In the genomic region with DNA sequence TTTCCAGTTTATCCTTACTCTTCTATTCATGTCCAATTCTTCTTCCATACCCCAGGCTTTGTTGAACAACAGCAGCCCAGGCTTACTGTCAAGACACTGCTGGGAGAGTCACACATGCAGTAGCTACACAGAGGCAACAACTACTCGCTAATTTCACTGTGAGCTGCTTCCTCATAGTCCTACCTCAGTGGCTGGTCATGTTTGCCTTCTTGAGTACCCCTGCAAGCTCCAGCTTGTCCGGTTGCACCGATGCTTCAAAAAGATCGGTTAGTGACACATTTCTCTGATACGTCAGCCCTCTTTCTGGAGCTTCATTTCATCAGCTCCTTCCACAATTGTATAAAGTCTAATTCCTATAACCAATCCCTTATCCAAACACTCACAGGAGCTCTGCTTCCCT, we compare ENCODE assay signal across 15 cellular contexts.
DNase-seq lines count a peak whose midpoint lies in the region; ATAC-seq and TF ChIP-seq lines count a peak whose summit lies in the region.
"Had no signal": no experiment of that assay in that cellular context is flagged by ENCODE, and none has a peak within 500 bp of the region (broad histone marks: within the 10 kb centered on the region; RNA-seq: fewer than 3 reads in every experiment).

No MANE protein-coding gene starts in this region.

- no peaks in the 10 kb centered on the region for H3K27me3 ChIP-seq in GM23338 (ENCODE audit: insufficient read depth)
- H3K27me3 ChIP-seq in PC-9 (ENCODE audit: insufficient read depth, low read depth): no peaks in the 10 kb centered on the region
- no peaks in the 10 kb centered on the region for H3K27me3 ChIP-seq in Caco-2 (replicated peaks; ENCODE audit: control insufficient read depth, insufficient read depth, low read length)
- H3K27me3 ChIP-seq: BE2C, SJCRH30 had no signal

- H3K36me3 ChIP-seq in GM23338 (ENCODE audit: insufficient read depth): no peaks in the 10 kb centered on the region
- H3K36me3 ChIP-seq in PC-9 (ENCODE audit: low read depth): no peaks in the 10 kb centered on the region
- no peaks in the 10 kb centered on the region for H3K36me3 ChIP-seq in Caco-2 (ENCODE audit: control insufficient read depth, insufficient read depth, low read length)
- H3K36me3 ChIP-seq: BE2C, SJCRH30 had no signal

- H3K36me3 Mint-ChIP-seq in GM23338 (ENCODE audit: low read depth) (no peaks in the 10 kb centered on the region), Caco-2 (ENCODE audit: insufficient read depth, unreplicated experiment) (no peaks in the 10 kb centered on the region)
- H3K36me3 Mint-ChIP-seq: CD8-positive, alpha-beta T cell had no signal

- H3K4me1 Mint-ChIP-seq in GM23338 (peaks cover 8% of the 10 kb centered on the region; the same call in 2 of the 3 replicates), Caco-2 (ENCODE audit: low read depth, unreplicated experiment) (no peaks in the 10 kb centered on the region)

- BruUV-seq in PC-9 (replicated peaks; lab: Mats Ljungman, UMichigan): no TSS peak
- no TSS peak for BruUV-seq in Caco-2 (replicated peaks; lab: Mats Ljungman, UMichigan)

- H4K20me1 ChIP-seq in GM23338 (replicated peaks; ENCODE audit: insufficient read depth): no peaks in the 10 kb centered on the region
- H4K20me1 ChIP-seq in PC-9 (ENCODE audit: insufficient read depth): no peaks in the 10 kb centered on the region

- no peak overlapping the region for H3K27ac ChIP-seq in GM23338 (ENCODE audit: low read depth)
- no peak overlapping the region for H3K27ac ChIP-seq in PC-9
- H3K27ac ChIP-seq: SJCRH30 had no signal

- H3K4me2 ChIP-seq in GM23338 (no peak overlapping the region), PC-9 (no peak overlapping the region)

- H3K9me3 ChIP-seq in PC-9 (ENCODE audit: insufficient read depth, low read depth) (no peaks in the 10 kb centered on the region), Caco-2 (no peaks in the 10 kb centered on the region)
- H3K9me3 ChIP-seq: BE2C, SJCRH30 had no signal

- 0 out of 2 replicates have a peak overlapping the region, but pooled peaks have one; percentile 20 for H3K27ac Mint-ChIP-seq in GM23338
- no peak overlapping the region for H3K27ac Mint-ChIP-seq in Caco-2 (ENCODE audit: unreplicated experiment)
- H3K27ac Mint-ChIP-seq: CD8-positive, alpha-beta T cell had no signal

- H3K4me3 Mint-ChIP-seq in GM23338 (no peak overlapping the region), Caco-2 (ENCODE audit: unreplicated experiment) (no peak overlapping the region)
- H3K4me3 Mint-ChIP-seq: CD8-positive, alpha-beta T cell had no signal

- CTCF ChIA-PET in PC-9 (lab: Charles Lee): no interaction called here
- CTCF ChIA-PET in Caco-2 (lab: Charles Lee): no interaction called here

- H3F3A ChIP-seq in GM23338 (replicated peaks; ENCODE audit: low read depth): no peaks in the 10 kb centered on the region
- no peaks in the 10 kb centered on the region for H3F3A ChIP-seq in PC-9 (ENCODE audit: insufficient read depth, low read depth)

- intact Hi-C loops in left colon (cut with DNase I, micrococcal nuclease): no loop called here
- intact Hi-C loops in PC-9 (cut with micrococcal nuclease; ENCODE audit: unreplicated experiment): no loop called here
- intact Hi-C loops in Caco-2 (cut with micrococcal nuclease; ENCODE audit: unreplicated experiment): no loop called here

- POLR2A ChIA-PET in PC-9 (lab: Charles Lee; ENCODE audit: unreplicated experiment): no interaction called here
- POLR2A ChIA-PET in Caco-2 (lab: Charles Lee): no interaction called here

- TF ChIP-seq CTCF in GM23338 (conservative IDR thresholded peaks at IDR 0.05; ENCODE audit: low read depth in 2 of 2): no peak
- TF ChIP-seq CTCF in PC-9 (conservative IDR thresholded peaks at IDR 0.05): no peak
- TF ChIP-seq CTCF in Caco-2 (IDR thresholded peaks at IDR 0.05; ENCODE audit: insufficient read depth in 1 of 2, low read depth in 1 of 2, low read length in 1 of 2, severe bottlenecking in 1 of 2, unreplicated experiment in 1 of 2): no peak

- H3K79me2 ChIP-seq in GM23338 (replicated peaks; ENCODE audit: insufficient read depth) (no peaks in the 10 kb centered on the region), PC-9 (ENCODE audit: low read depth) (no peaks in the 10 kb centered on the region)

- no peak for ATAC-seq in GM23338
- peak; percentile 29 for ATAC-seq in left colon
- no peak for ATAC-seq in left lobe of liver
- ATAC-seq: CD8-positive, alpha-beta T cell had no signal

- peaks cover 3% of the 10 kb centered on the region; the same call in 2 of the 3 replicates for H3K9me3 Mint-ChIP-seq in GM23338
- no peaks in the 10 kb centered on the region for H3K9me3 Mint-ChIP-seq in Caco-2 (ENCODE audit: unreplicated experiment)
- H3K9me3 Mint-ChIP-seq: CD8-positive, alpha-beta T cell had no signal

- H3K9me2 ChIP-seq in GM23338 (ENCODE audit: insufficient read depth) (peaks cover 4% of the 10 kb centered on the region; the same call in 1 of the 2 replicates), PC-9 (ENCODE audit: insufficient read depth) (no peaks in the 10 kb centered on the region)

- H3K4me1 ChIP-seq in GM23338 (ENCODE audit: insufficient read depth) (peaks cover 15% of the 10 kb centered on the region), PC-9 (replicated peaks; ENCODE audit: insufficient read depth) (no peaks in the 10 kb centered on the region), Caco-2 (no peaks in the 10 kb centered on the region; the same call in 1 of the 2 replicates)
- H3K4me1 ChIP-seq: BE2C, SJCRH30 had no signal

- H3K4me3 ChIP-seq in GM23338 (no peak overlapping the region), PC-9 (no peak overlapping the region), Caco-2 (ENCODE audit: low read depth, low read length) (no peak overlapping the region)
- H3K4me3 ChIP-seq: SJCRH30 had no signal

- no peaks in the 10 kb centered on the region for H3K27me3 Mint-ChIP-seq in GM23338 (ENCODE audit: insufficient read depth, low read depth, poor library complexity)
- no peaks in the 10 kb centered on the region for H3K27me3 Mint-ChIP-seq in Caco-2 (ENCODE audit: insufficient read depth, unreplicated experiment)

- DNase-seq in GM23338 (ENCODE audit: low spot score) (no peak), NCI-H1436 (lab: John Stamatoyannopoulos, UW) (peak; percentile 34), SHP77 treated with DMSO at 0.1 percent for 48 hours (lab: John Stamatoyannopoulos, UW) (peak; percentile 26), left colon (no peak), PC-9 (no peak), left lobe of liver (ENCODE audit: low spot score) (no peak), Caco-2 (no peak)
- DNase-seq: BE2C; CD8-positive, alpha-beta T cell; EL; KBM-7; NCI-H1092; NCI-H2081; NCI-H446; SJCRH30 had no signal

- H2AFZ ChIP-seq in GM23338 (no peak overlapping the region), PC-9 (no peak overlapping the region; the same call in 1 of the 2 replicates)

TF ChIP-seq in GM23338, 12 proteins besides CTCF, POLR2A, EP300 and RAD21 (continues in another document):
- TF ChIP-seq STAT1 (IDR thresholded peaks at IDR 0.05; ENCODE audit: unreplicated experiment) (no peak), POLR2AphosphoS5 (IDR thresholded peaks at IDR 0.05; ENCODE audit: low read depth) (no peak), EZH2phosphoT487 (IDR thresholded peaks at IDR 0.05; ENCODE audit: unreplicated experiment) (no peak), ZNF331 (CRISPR knock-in tag; IDR thresholded peaks at IDR 0.05; ENCODE audit: low read depth) (no peak), NANOG (IDR thresholded peaks at IDR 0.05; ENCODE audit: borderline replicate concordance) (no peak)

Comparison
In these comparisons a context has a peak if more than half of its experiments do, and no peak if none do; other contexts are left out.
1. DNase-seq: peak in NCI-H1436 (single experiment) and SHP77 treated with DMSO at 0.1 percent for 48 hours (single experiment); none in GM23338 (single experiment), left colon (0 of 2), PC-9 (0 of 2), left lobe of liver (single experiment) and Caco-2 (0 of 2).